In the genomic region with DNA sequence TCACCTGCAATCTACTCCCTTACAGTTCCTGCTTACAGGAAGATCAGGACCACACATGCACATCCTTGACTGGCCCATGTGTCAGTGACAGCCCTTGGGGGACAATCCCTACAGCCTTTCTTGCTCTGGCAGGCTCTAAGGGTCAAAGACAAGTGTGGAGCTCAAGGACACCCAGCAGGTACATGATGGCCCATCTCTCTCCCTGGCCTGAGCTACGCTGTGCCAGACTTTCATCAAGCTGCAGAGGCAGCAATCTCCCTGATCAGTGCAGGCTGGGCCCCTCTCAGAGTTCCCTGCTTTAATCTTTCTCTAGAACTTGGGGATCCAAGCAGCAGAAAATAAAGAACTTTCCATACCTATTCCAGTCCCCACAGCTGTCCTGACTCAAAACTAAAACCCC, we compare ENCODE assay signal across 1 cellular context.
A peak's percentile ranks its signal among the peaks of the same experiment; 100 is the strongest.
TF ChIP-seq lines count a peak whose summit lies in the region.

No MANE protein-coding gene starts in this region.

TF ChIP-seq in GM12878, 131 proteins besides CTCF, POLR2A, EP300 and RAD21:
- no peak for TF ChIP-seq RELA (IDR thresholded peaks at IDR 0.05; ENCODE audit: borderline replicate concordance, partially characterized antibody)
- TF ChIP-seq NKRF (conservative IDR thresholded peaks at IDR 0.05), result peak; percentile 42; the same call in 1 of the 2 replicates
- TF ChIP-seq NBN (IDR thresholded peaks at IDR 0.05), result 0 out of 2 replicates have a peak, but pooled peaks have one; percentile 2
